22 cellular contexts compared by ENCODE assay signal in genomic region chr14:103709814-103710213, GRCh38. TPM values are rescaled to one million over a fixed set of nuclear protein-coding genes. Genes with fewer than 3 reads are reported as not detected.
DNase-seq lines count a peak whose midpoint lies in the region; ATAC-seq and TF ChIP-seq lines count a peak whose summit lies in the region.
"Had no signal": no experiment of that assay in that cellular context is flagged by ENCODE, and none has a peak within 500 bp of the region (broad histone marks: within the 10 kb centered on the region; RNA-seq: fewer than 3 reads in every experiment).

No MANE protein-coding gene starts in this region.

- no peak for TF ChIP-seq RAD21 in neural cell (conservative IDR thresholded peaks at IDR 0.05)

- H3K4me3 Mint-ChIP-seq in CD4-positive, CD25-positive, alpha-beta regulatory T cell: no peak overlapping the region
- H3K4me3 Mint-ChIP-seq in GM23338: no peak overlapping the region
- no peak overlapping the region for H3K4me3 Mint-ChIP-seq in brain
- H3K4me3 Mint-ChIP-seq: memory B cell had no signal

- H3K4me2 ChIP-seq in GM23338: no peak overlapping the region
- no peak overlapping the region for H3K4me2 ChIP-seq in neural cell (ENCODE audit: low read length)
- H3K4me2 ChIP-seq: BLaER1 treated with 17β-estradiol and CSF1 and Interleukin-3, amounts not matched to agents 10 nM and 100 nM had no signal

- DNase-seq in CD4-positive, CD25-positive, alpha-beta regulatory T cell: no peak
- DNase-seq in GM23338 (ENCODE audit: low spot score) (no peak), GM19240 (ENCODE audit: insufficient read length, low spot score) (no peak), SK-N-DZ (ENCODE audit: low spot score) (no peak)
- DNase-seq: activated CD4-positive, alpha-beta T cell treated with anti-CD3 and anti-CD28 coated beads, Interleukin-2, amount 50 U/mL, for 48 hours; activated CD8-positive, alpha-beta memory T cell treated with anti-CD3 and anti-CD28 coated beads, Interleukin-2, amount 50 U/mL, for 4 hours; activated naive CD4-positive, alpha-beta T cell; brain microvascular endothelial cell; DMS79; NCI-H1105 treated with DMSO at 0.1 percent for 48 hours; NCI-H187 treated with DMSO at 0.1 percent for 48 hours; NCI-H2171; stimulated activated CD4-positive, alpha-beta T cell treated with anti-CD3 and anti-CD28 coated beads, Interleukin-12 subunit alpha, Interleukin-12 subunit beta, amount 100 ng/mL, for 4 hours; stimulated activated CD4-positive, alpha-beta T cell treated with anti-CD3 and anti-CD28 coated beads, Interleukin-2, amount 100 ng/mL, for 48 hours had no signal

- H4K20me1 ChIP-seq in GM23338 (replicated peaks; ENCODE audit: insufficient read depth) (peaks cover 24% of the 10 kb centered on the region), neural cell (ENCODE audit: insufficient read depth) (no peaks in the 10 kb centered on the region)

- no peak for ATAC-seq in CD4-positive, CD25-positive, alpha-beta regulatory T cell (ENCODE audit: low read depth in 2 of 2)
- ATAC-seq in GM23338: no peak
- ATAC-seq in HG03354 (IDR thresholded peaks at IDR 0.05; ENCODE audit: poor library complexity, severe bottlenecking, unreplicated experiment): no peak
- ATAC-seq: left colon had no signal

- H3K9me3 Mint-ChIP-seq in CD4-positive, CD25-positive, alpha-beta regulatory T cell: peaks cover 0 to 2% (median 0%) of the 10 kb centered on the region in 7 donors
- no peaks in the 10 kb centered on the region for H3K9me3 Mint-ChIP-seq in GM23338
- no peaks in the 10 kb centered on the region for H3K9me3 Mint-ChIP-seq in brain
- H3K9me3 Mint-ChIP-seq: memory B cell had no signal

- no peaks in the 10 kb centered on the region for H3K36me3 Mint-ChIP-seq in CD4-positive, CD25-positive, alpha-beta regulatory T cell
- H3K36me3 Mint-ChIP-seq in GM23338 (ENCODE audit: low read depth) (peaks cover 40% of the 10 kb centered on the region), brain (no peaks in the 10 kb centered on the region)

- H3K27ac ChIP-seq in CD4-positive, CD25-positive, alpha-beta regulatory T cell (ENCODE audit: insufficient read depth, low read length, poor library complexity, severe bottlenecking): no peak overlapping the region
- H3K27ac ChIP-seq in GM23338 (ENCODE audit: low read depth) (no peak overlapping the region), neural cell (ENCODE audit: low read length) (no peak overlapping the region)
- H3K27ac ChIP-seq: BLaER1 treated with 17β-estradiol and CSF1 and Interleukin-3, amounts not matched to agents 10 nM and 100 nM; brain microvascular endothelial cell; parathyroid adenoma had no signal

- peaks cover 18% of the 10 kb centered on the region for H3K79me2 ChIP-seq in GM23338 (replicated peaks; ENCODE audit: insufficient read depth)
- H3K79me2 ChIP-seq in neural cell (replicated peaks; ENCODE audit: insufficient read depth, low read length): peaks cover 5% of the 10 kb centered on the region
- H3K79me2 ChIP-seq: parathyroid adenoma had no signal

- no peak for TF ChIP-seq CTCF in GM23338 (conservative IDR thresholded peaks at IDR 0.05; ENCODE audit: low read depth in 2 of 2)
- TF ChIP-seq CTCF in brain (conservative IDR thresholded peaks at IDR 0.05): no peak
- TF ChIP-seq CTCF in neural cell (IDR thresholded peaks at IDR 0.05; ENCODE audit: poor library complexity, severe bottlenecking): no peak

- H2AFZ ChIP-seq in GM23338 (no peak overlapping the region), neural cell (ENCODE audit: low read depth, low read length) (no peak overlapping the region)
- H2AFZ ChIP-seq: parathyroid adenoma had no signal

- no peaks in the 10 kb centered on the region for H3K36me3 ChIP-seq in CD4-positive, CD25-positive, alpha-beta regulatory T cell (ENCODE audit: control insufficient read depth, insufficient read depth, low read length)
- H3K36me3 ChIP-seq in GM23338 (ENCODE audit: insufficient read depth) (0 out of 2 replicates have a peak, but pooled peaks cover 5% of the 10 kb centered on the region), neural cell (ENCODE audit: insufficient read depth, low read length) (no peaks in the 10 kb centered on the region)

- H3K4me1 ChIP-seq in CD4-positive, CD25-positive, alpha-beta regulatory T cell (ENCODE audit: control insufficient read depth, insufficient read depth, low read length, poor library complexity, severe bottlenecking): peaks cover 7% of the 10 kb centered on the region
- peaks cover 11% of the 10 kb centered on the region for H3K4me1 ChIP-seq in GM23338 (ENCODE audit: insufficient read depth)
- H3K4me1 ChIP-seq: parathyroid adenoma had no signal

- peaks cover 0 to 18% (median 4%) of the 10 kb centered on the region in 4 donors for H3K4me1 Mint-ChIP-seq in CD4-positive, CD25-positive, alpha-beta regulatory T cell
- H3K4me1 Mint-ChIP-seq in GM23338 (peaks cover 30% of the 10 kb centered on the region), brain (peaks cover 16% of the 10 kb centered on the region)

- H3K9me3 ChIP-seq in CD4-positive, CD25-positive, alpha-beta regulatory T cell (ENCODE audit: control insufficient read depth in 2 of 2, low read length in 2 of 2): no peaks in the 10 kb centered on the region
- no peaks in the 10 kb centered on the region for H3K9me3 ChIP-seq in neural cell (ENCODE audit: low read length)
- H3K9me3 ChIP-seq: BLaER1 treated with 17β-estradiol and CSF1 and Interleukin-3, amounts not matched to agents 10 nM and 100 nM; tibial nerve had no signal

- H3K4me3 ChIP-seq in CD4-positive, CD25-positive, alpha-beta regulatory T cell (ENCODE audit: low read depth, low read length): no peak overlapping the region
- H3K4me3 ChIP-seq in GM23338: no peak overlapping the region
- H3K4me3 ChIP-seq in neural cell (ENCODE audit: low read length): no peak overlapping the region
- H3K4me3 ChIP-seq: BLaER1 treated with 17β-estradiol and CSF1 and Interleukin-3, amounts not matched to agents 10 nM and 100 nM; tibial nerve had no signal

- no peaks in the 10 kb centered on the region for H3K27me3 Mint-ChIP-seq in CD4-positive, CD25-positive, alpha-beta regulatory T cell
- H3K27me3 Mint-ChIP-seq in GM23338 (ENCODE audit: insufficient read depth, low read depth, poor library complexity) (peaks cover 23% of the 10 kb centered on the region), brain (peaks cover 3% of the 10 kb centered on the region)
- H3K27me3 Mint-ChIP-seq: memory B cell had no signal

- no peaks in the 10 kb centered on the region for H3K27me3 ChIP-seq in CD4-positive, CD25-positive, alpha-beta regulatory T cell (ENCODE audit: control insufficient read depth, insufficient read depth, low read length)
- no peaks in the 10 kb centered on the region for H3K27me3 ChIP-seq in GM23338 (ENCODE audit: insufficient read depth)
- H3K27me3 ChIP-seq in neural cell (ENCODE audit: insufficient read depth, low read depth, low read length): no peaks in the 10 kb centered on the region
- H3K27me3 ChIP-seq: BLaER1 treated with 17β-estradiol and CSF1 and Interleukin-3, amounts not matched to agents 10 nM and 100 nM; brain microvascular endothelial cell; tibial nerve had no signal

- H3F3A ChIP-seq in GM23338 (replicated peaks; ENCODE audit: low read depth) (peaks cover 20% of the 10 kb centered on the region), neural cell (ENCODE audit: insufficient read depth, low read length, poor library complexity, severe bottlenecking) (no peaks in the 10 kb centered on the region)

- no peak for TF ChIP-seq EP300 in neural cell (conservative IDR thresholded peaks at IDR 0.05; ENCODE audit: poor library complexity, severe bottlenecking)

- peak overlapping the region in 2 of 3 donors; percentile 4 to 69 for H3K27ac Mint-ChIP-seq in CD4-positive, CD25-positive, alpha-beta regulatory T cell
- H3K27ac Mint-ChIP-seq in GM23338 (peak overlapping the region; percentile 37; the same call in 1 of the 2 replicates), brain (peak overlapping the region in 3 of 5 experiments; percentile 38 to 66 (median 56))
- H3K27ac Mint-ChIP-seq: memory B cell had no signal

- H3K9ac ChIP-seq in neural cell (ENCODE audit: low read length): no peak overlapping the region
- H3K9ac ChIP-seq: parathyroid adenoma had no signal

- H3K9me2 ChIP-seq in GM23338 (ENCODE audit: insufficient read depth) (no peaks in the 10 kb centered on the region), neural cell (ENCODE audit: insufficient read depth, low read length) (no peaks in the 10 kb centered on the region)

RNA-seq across cellular contexts. Expression of gene XRCC3, which starts 5.4 kb away (rescaled TPM):
- 9.8 TPM for total RNA-seq in CD4-positive, CD25-positive, alpha-beta regulatory T cell
- 1 to 10 TPM; 3.0 to 4.7 (median 4.3) TPM for polyA plus RNA-seq in CD4-positive, CD25-positive, alpha-beta regulatory T cell
- 52.2 and 72.9 TPM in 2 replicates for total RNA-seq in GM23338 (2014; rRNA removed; shearing (Covaris generic))
- polyA plus RNA-seq in GM23338 (2016; fragmentation: Nextera tagmentation; extraction: Ambion mirVana) (16.6 and 20.4 TPM in 2 replicates), brain (ENCODE audit: insufficient read depth, low read depth, low replicate concordance) (17.5 TPM), neural cell (14.6 and 26.7 TPM in 2 replicates)
- 8.0 and 11.7 TPM in 2 replicates for polyA minus RNA-seq in neural cell
- polyA plus RNA-seq in SK-N-DZ (2014; cell fraction: cytosol; rRNA removed): 33.5 and 41.9 TPM in 2 replicates
- 61.4 and 67.5 TPM in 2 replicates for polyA plus RNA-seq in SK-N-DZ (2014; cell fraction: nucleus; rRNA removed)

RNA-seq across cellular contexts. Expression of gene ZFYVE21, which starts 5.8 kb away (rescaled TPM):
- 13.7 TPM for total RNA-seq in CD4-positive, CD25-positive, alpha-beta regulatory T cell
- 10 to 100 TPM; 12.1 to 25.0 (median 16.1) TPM for polyA plus RNA-seq in CD4-positive, CD25-positive, alpha-beta regulatory T cell
- total RNA-seq in GM23338 (2014; rRNA removed; shearing (Covaris generic)): 89.6 and 116 TPM in 2 replicates
- 79.4 and 88.0 TPM in 2 replicates for polyA plus RNA-seq in GM23338 (2016; fragmentation: Nextera tagmentation; extraction: Ambion mirVana)
- 47.5 TPM for polyA plus RNA-seq in brain (ENCODE audit: insufficient read depth, low read depth, low replicate concordance)
- polyA plus RNA-seq in neural cell: 99.7 and 106 TPM in 2 replicates
- 38.5 and 45.0 TPM in 2 replicates for polyA minus RNA-seq in neural cell
- polyA plus RNA-seq in SK-N-DZ (2014; cell fraction: cytosol; rRNA removed): 20.8 and 20.9 TPM in 2 replicates
- 52.4 and 53.0 TPM in 2 replicates for polyA plus RNA-seq in SK-N-DZ (2014; cell fraction: nucleus; rRNA removed)
